14 cellular contexts compared by ENCODE assay signal in the genomic region with DNA sequence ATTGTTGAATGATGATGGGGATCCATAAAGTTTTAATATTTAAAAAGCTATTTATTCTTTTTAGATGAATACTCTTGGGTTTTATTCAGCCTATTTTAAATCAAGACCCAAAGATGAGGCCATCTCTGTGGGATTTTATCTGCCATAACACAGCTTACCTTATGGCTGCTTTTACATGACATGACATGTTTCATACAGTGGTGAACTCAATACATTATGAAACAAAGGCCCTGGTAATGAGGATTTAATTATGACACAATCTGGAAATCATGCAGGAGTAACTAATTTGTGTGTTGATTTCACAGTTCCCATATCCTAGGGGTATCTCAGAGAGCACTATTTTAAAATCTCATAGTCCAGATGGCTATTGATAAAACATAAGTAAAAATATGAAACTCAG.
DNase-seq lines count a peak whose midpoint lies in the region; ATAC-seq and TF ChIP-seq lines count a peak whose summit lies in the region.
"Had no signal": no experiment of that assay in that cellular context is flagged by ENCODE, and none has a peak within 500 bp of the region (broad histone marks: within the 10 kb centered on the region; RNA-seq: fewer than 3 reads in every experiment).

No MANE protein-coding gene starts in this region.

- H3K9me3 ChIP-seq in breast epithelium (no peaks in the 10 kb centered on the region), RWPE2 (ENCODE audit: severe bottlenecking) (no peaks in the 10 kb centered on the region)
- H3K9me3 ChIP-seq: BLaER1 had no signal

- H3K36me3 Mint-ChIP-seq in MCF 10A (ENCODE audit: insufficient read depth, unreplicated experiment) = no peaks in the 10 kb centered on the region
- H3K36me3 Mint-ChIP-seq: CD8-positive, alpha-beta T cell had no signal

- H3K27ac Mint-ChIP-seq in MCF 10A (ENCODE audit: low read depth, unreplicated experiment) = no peak overlapping the region
- H3K27ac Mint-ChIP-seq: CD8-positive, alpha-beta T cell; H9 had no signal

- no peak overlapping the region for H3K27ac ChIP-seq in breast epithelium
- no peak overlapping the region for H3K27ac ChIP-seq in RWPE2 (ENCODE audit: poor library complexity, severe bottlenecking)
- H3K27ac ChIP-seq in foreskin keratinocyte = peak overlapping the region; percentile 7
- H3K27ac ChIP-seq: BLaER1 had no signal

- H3K27me3 ChIP-seq in breast epithelium (no peaks in the 10 kb centered on the region), RWPE2 (ENCODE audit: insufficient read depth, poor library complexity, severe bottlenecking) (no peaks in the 10 kb centered on the region), foreskin keratinocyte (no peaks in the 10 kb centered on the region)
- H3K27me3 ChIP-seq: BLaER1 had no signal

- CTCF ChIA-PET in MCF 10A (lab: Yijun Ruan, JAX) = no interaction called here

- ATAC-seq in RWPE2 (ENCODE audit: low read depth) (0 out of 3 replicates have a peak, but pooled peaks have one; percentile 21), foreskin keratinocyte (peak; percentile 51)
- ATAC-seq: CD8-positive, alpha-beta T cell had no signal

- no peaks in the 10 kb centered on the region for H3K27me3 Mint-ChIP-seq in MCF 10A (ENCODE audit: insufficient read depth, unreplicated experiment)

- no TSS peak for BruUV-seq in MCF 10A (replicated peaks; lab: Mats Ljungman, UMichigan)

- no peak overlapping the region for H3K4me3 ChIP-seq in breast epithelium
- no peak overlapping the region for H3K4me3 ChIP-seq in RWPE2 (ENCODE audit: severe bottlenecking)
- H3K4me3 ChIP-seq: BLaER1 had no signal

- H3K9me3 Mint-ChIP-seq in MCF 10A (ENCODE audit: unreplicated experiment) = no peaks in the 10 kb centered on the region

- intact Hi-C loops in MCF 10A (cut with micrococcal nuclease) (no loop called here), breast epithelium (cut with DNase I; ENCODE audit: low total_unique reads) (no loop called here)

- H3K4me1 ChIP-seq in breast epithelium = no peaks in the 10 kb centered on the region
- no peaks in the 10 kb centered on the region for H3K4me1 ChIP-seq in RWPE2 (ENCODE audit: insufficient read depth, poor library complexity, severe bottlenecking)
- H3K4me1 ChIP-seq in foreskin keratinocyte = peaks cover 9% of the 10 kb centered on the region
- H3K4me1 ChIP-seq: BLaER1 had no signal

- no peaks in the 10 kb centered on the region for H3K4me1 Mint-ChIP-seq in MCF 10A (ENCODE audit: insufficient read depth, unreplicated experiment)

- no peak for TF ChIP-seq POLR2A in breast epithelium (IDR thresholded peaks at IDR 0.05)

- H3K36me3 ChIP-seq in breast epithelium (no peaks in the 10 kb centered on the region), RWPE2 (ENCODE audit: low read depth) (no peaks in the 10 kb centered on the region)
- H3K36me3 ChIP-seq: BLaER1 had no signal

- no peak overlapping the region for H3K4me3 Mint-ChIP-seq in MCF 10A (ENCODE audit: unreplicated experiment)
- H3K4me3 Mint-ChIP-seq: CD8-positive, alpha-beta T cell; H9 had no signal

- TF ChIP-seq CTCF in MCF 10A (IDR thresholded peaks at IDR 0.05; ENCODE audit: unreplicated experiment) = no peak
- TF ChIP-seq CTCF in breast epithelium (IDR thresholded peaks at IDR 0.05) = no peak
- no peak for TF ChIP-seq CTCF in RWPE2 (IDR thresholded peaks at IDR 0.05; ENCODE audit: poor library complexity, severe bottlenecking)
- TF ChIP-seq CTCF in foreskin keratinocyte (conservative IDR thresholded peaks at IDR 0.05) = no peak

- POLR2A ChIA-PET in MCF 10A (lab: Yijun Ruan, JAX) = no interaction called here

- DNase-seq in MCF 10A (ENCODE audit: unreplicated experiment) (peak; percentile 2), breast epithelium (ENCODE audit: low spot score in 2 of 2) (no peak), RWPE2 (ENCODE audit: low spot score) (no peak), foreskin keratinocyte (peak; percentile 53 to 71), ecto neural progenitor cell (ENCODE audit: low spot score) (no peak), C1 segment of cervical spinal cord (lab: John Stamatoyannopoulos, UW) (no peak)
- no peak for DNase-seq in stimulated activated naive CD4-positive, alpha-beta T cell (lab: John Stamatoyannopoulos, UW)
- DNase-seq: 8988T; Calu3; CD8-positive, alpha-beta T cell; DMS79 treated with DMSO at 0.1 percent for 48 hours; GF-D8; H9 had no signal

Comparison
In these comparisons a context has a peak if more than half of its experiments do, and no peak if none do; other contexts are left out.
1. DNase-seq: peak in MCF 10A (single experiment) and foreskin keratinocyte (2 of 2); none in breast epithelium (0 of 2), RWPE2 (single experiment), ecto neural progenitor cell (single experiment), stimulated activated naive CD4-positive, alpha-beta T cell (0 of 6) and C1 segment of cervical spinal cord (0 of 14).